ENCODE assay signal across 15 cellular contexts in genomic region chr2:217936952-217937351, GRCh38.
A peak's percentile ranks its signal among the peaks of the same experiment; 100 is the strongest.
DNase-seq lines count a peak whose midpoint lies in the region; ATAC-seq and TF ChIP-seq lines count a peak whose summit lies in the region.
"Had no signal": no experiment of that assay in that cellular context is flagged by ENCODE, and none has a peak within 500 bp of the region (broad histone marks: within the 10 kb centered on the region; RNA-seq: fewer than 3 reads in every experiment).

No MANE protein-coding gene starts in this region.

- H3K27me3 ChIP-seq in heart left ventricle (no peaks in the 10 kb centered on the region), hepatocyte (no peaks in the 10 kb centered on the region), rectal smooth muscle tissue (ENCODE audit: control insufficient read depth, insufficient read depth, low read length) (no peaks in the 10 kb centered on the region)

- peak overlapping the region; percentile 47 for H3K4me2 ChIP-seq in hepatocyte

- no peak for TF ChIP-seq POLR2A in heart left ventricle (IDR thresholded peaks at IDR 0.05)

- TF ChIP-seq CTCF in heart left ventricle (IDR thresholded peaks at IDR 0.05) (no peak), hepatocyte (IDR thresholded peaks at IDR 0.05; ENCODE audit: poor library complexity) (no peak)

- peaks cover 70% of the 10 kb centered on the region for H3K79me2 ChIP-seq in hepatocyte

- peaks cover 33 to 100% (median 98%) of the 10 kb centered on the region in 12 donors for H3K4me1 ChIP-seq in heart left ventricle
- peaks cover 63% of the 10 kb centered on the region for H3K4me1 ChIP-seq in hepatocyte (ENCODE audit: insufficient read depth)
- H3K4me1 ChIP-seq in rectal smooth muscle tissue (ENCODE audit: control insufficient read depth, insufficient read depth, low read length) = peaks cover 75% of the 10 kb centered on the region

- H3K4me3 ChIP-seq in heart left ventricle (peak overlapping the region in 11 of 12 donors; percentile 1 to 95 (median 66)), hepatocyte (no peak overlapping the region), rectal smooth muscle tissue (ENCODE audit: low read length) (peak overlapping the region; percentile 86)
- H3K4me3 ChIP-seq: GM12878 had no signal

- H3K9ac ChIP-seq in rectal smooth muscle tissue (ENCODE audit: low read length) = no peak overlapping the region

- H3K9me2 ChIP-seq in hepatocyte (replicated peaks; ENCODE audit: insufficient read depth) = no peaks in the 10 kb centered on the region

- H3K36me3 ChIP-seq in heart left ventricle (peaks cover 0 to 13% (median 3%) of the 10 kb centered on the region in 9 donors), hepatocyte (replicated peaks; ENCODE audit: insufficient read depth, low read depth) (no peaks in the 10 kb centered on the region), rectal smooth muscle tissue (ENCODE audit: control insufficient read depth, insufficient read depth, low read length) (no peaks in the 10 kb centered on the region)

- no peaks in the 10 kb centered on the region for H3K9me3 ChIP-seq in heart left ventricle
- no peaks in the 10 kb centered on the region for H3K9me3 ChIP-seq in hepatocyte (ENCODE audit: low read depth)

- WGBS in heart left ventricle, 4 donors = 20 to 39% (median 24%) methylated on average over 6 to 10 of the region's 10 CpGs
- WGBS in hepatocyte (ENCODE audit: low lambda C conversion rate, missing lambda C conversion rate) = 70% methylated on average over 9 of the region's 10 CpGs

- intact Hi-C loops in heart left ventricle (cut with DNase I) = loop anchor here in 5 of 10 donors (2.0 to 10.0 kb wide), 3 partner anchors 34 to 48 kb away; no protein-coding TSS in a partner anchor
- intact Hi-C loops in cardiac septum (cut with DNase I) = no loop called here

- ATAC-seq in heart left ventricle (no peak), HG02759 (IDR thresholded peaks at IDR 0.05; ENCODE audit: unreplicated experiment) (no peak), HG02938 (IDR thresholded peaks at IDR 0.05; ENCODE audit: unreplicated experiment) (no peak)
- ATAC-seq: GM12878, Panc1 had no signal

- H4K20me1 ChIP-seq in hepatocyte (ENCODE audit: insufficient read depth, poor library complexity, severe bottlenecking) = peaks cover 14% of the 10 kb centered on the region

- H2AFZ ChIP-seq in hepatocyte = no peak overlapping the region

- peak overlapping the region; percentile 92 to 99 (median 96) for H3K27ac ChIP-seq in heart left ventricle
- H3K27ac ChIP-seq in hepatocyte = peak overlapping the region; percentile 70
- peak overlapping the region; percentile 98 for H3K27ac ChIP-seq in rectal smooth muscle tissue (ENCODE audit: low read depth, low read length)

- DNase-seq in heart left ventricle (no peak), cardiac septum (ENCODE audit: low spot score) (no peak), hepatocyte (ENCODE audit: low spot score) (no peak), DMS79 treated with DMSO at 0.1 percent for 48 hours (lab: John Stamatoyannopoulos, UW) (no peak), NCI-H1694 treated with DMSO at 0.1 percent for 48 hours (lab: John Stamatoyannopoulos, UW) (no peak)
- DNase-seq: DMS53; effector memory CD4-positive, alpha-beta T cell; naive B cell; stimulated activated CD4-positive, alpha-beta T cell treated with anti-CD3 and anti-CD28 coated beads, Interleukin-15, amount 100 ng/mL, for 24 hours; T1000 had no signal
